In genomic region chr4:181679754-181680153, GRCh38 we compare ENCODE assay signal across 11 cellular contexts.
"Had no signal": no experiment of that assay in that cellular context is flagged by ENCODE, and none has a peak within 500 bp of the region (broad histone marks: within the 10 kb centered on the region; RNA-seq: fewer than 3 reads in every experiment).

No MANE protein-coding gene starts in this region.

- H3K36me3 ChIP-seq: adrenal gland, ascending aorta, brain microvascular endothelial cell, breast epithelium, cardiac muscle cell had no signal

- H3K27me3 ChIP-seq: adrenal gland, ascending aorta, body of pancreas, brain microvascular endothelial cell, breast epithelium, cardiac muscle cell had no signal

- ATAC-seq: activated naive CD4-positive, alpha-beta T cell treated with anti-CD3 and anti-CD28 coated beads, Interleukin-2, amount 50 U/mL, for 72 hours; activated naive CD8-positive, alpha-beta T cell treated with anti-CD3 and anti-CD28 coated beads, Interleukin-2, amount 50 U/mL, for 24 hours; activated T-cell treated with anti-CD3 and anti-CD28 coated beads, Interleukin-2, amount 50 U/mL, for 4 hours; activated T-cell treated with anti-CD3 and anti-CD28 coated beads, Interleukin-2, amount 50 U/mL, for 72 hours; activated T-helper 17 cell treated with anti-CD3 and anti-CD28 coated beads, Interleukin-2, amount 50 U/mL, for 72 hours; body of pancreas had no signal

- H3K9me3 ChIP-seq: adrenal gland, ascending aorta, body of pancreas, breast epithelium had no signal

- H3K4me3 ChIP-seq: adrenal gland, ascending aorta, body of pancreas, breast epithelium, cardiac muscle cell had no signal

- H3K27ac ChIP-seq: adrenal gland, ascending aorta, body of pancreas, brain microvascular endothelial cell, breast epithelium, cardiac muscle cell had no signal
